In the genomic region with DNA sequence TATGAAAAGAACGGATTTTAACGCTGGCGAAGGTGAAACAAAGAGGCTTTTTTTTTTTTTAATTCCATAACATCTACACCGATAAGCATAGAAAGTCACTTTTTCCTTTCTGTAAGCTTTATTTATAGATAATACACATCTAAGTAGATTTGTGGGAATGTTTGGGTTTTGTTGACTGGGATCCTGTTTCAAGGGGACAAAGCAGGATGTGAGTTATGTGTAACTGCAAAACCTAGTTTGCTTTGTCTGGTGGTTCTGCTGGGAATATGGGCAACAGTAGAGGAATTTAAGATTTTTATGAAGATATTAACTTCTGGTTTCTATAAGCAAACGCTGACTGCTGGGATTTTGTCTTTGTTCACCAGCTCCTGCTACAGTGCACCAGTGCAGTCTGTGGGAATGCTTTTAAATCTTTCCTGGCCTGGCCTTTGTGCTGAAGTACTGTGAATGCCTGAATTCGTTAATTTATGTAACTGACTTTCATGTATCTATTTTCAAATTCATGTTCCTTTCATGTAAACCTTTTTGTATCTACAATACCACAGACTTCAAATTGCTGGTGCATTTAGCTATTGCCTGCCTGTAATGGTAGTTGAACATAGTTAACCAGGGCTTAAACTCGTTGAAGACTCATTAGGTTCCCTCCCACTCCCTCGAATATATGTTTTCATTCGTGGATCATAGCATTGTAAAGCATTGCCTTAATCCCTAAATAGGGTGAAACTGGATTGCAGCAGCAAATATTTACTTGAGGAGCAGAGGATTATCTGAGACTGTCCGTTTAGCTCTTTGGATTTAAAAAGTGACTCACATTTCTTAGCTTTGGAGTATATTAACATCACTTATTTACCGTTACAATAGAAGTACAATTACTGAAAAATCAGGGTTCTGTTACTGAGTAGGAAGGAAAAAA, we compare ENCODE assay signal across 1 cellular context.
TF ChIP-seq lines count a peak whose summit lies in the region.

No MANE protein-coding gene starts in this region.

TF ChIP-seq in GM12878, 131 proteins besides CTCF, POLR2A, EP300 and RAD21:
- TF ChIP-seq BACH1 (IDR thresholded peaks at IDR 0.05; ENCODE audit: borderline replicate concordance) (no peak), HCFC1 (IDR thresholded peaks at IDR 0.05; ENCODE audit: low read length) (no peak), BMI1 (IDR thresholded peaks at IDR 0.05; ENCODE audit: borderline replicate concordance) (no peak), KDM1A (IDR thresholded peaks at IDR 0.05; ENCODE audit: borderline replicate concordance) (no peak), ZBED1 (IDR thresholded peaks at IDR 0.05; ENCODE audit: borderline replicate concordance) (no peak), SMAD5 (IDR thresholded peaks at IDR 0.05; ENCODE audit: low read depth) (no peak)
- TF ChIP-seq, protein P1, sequence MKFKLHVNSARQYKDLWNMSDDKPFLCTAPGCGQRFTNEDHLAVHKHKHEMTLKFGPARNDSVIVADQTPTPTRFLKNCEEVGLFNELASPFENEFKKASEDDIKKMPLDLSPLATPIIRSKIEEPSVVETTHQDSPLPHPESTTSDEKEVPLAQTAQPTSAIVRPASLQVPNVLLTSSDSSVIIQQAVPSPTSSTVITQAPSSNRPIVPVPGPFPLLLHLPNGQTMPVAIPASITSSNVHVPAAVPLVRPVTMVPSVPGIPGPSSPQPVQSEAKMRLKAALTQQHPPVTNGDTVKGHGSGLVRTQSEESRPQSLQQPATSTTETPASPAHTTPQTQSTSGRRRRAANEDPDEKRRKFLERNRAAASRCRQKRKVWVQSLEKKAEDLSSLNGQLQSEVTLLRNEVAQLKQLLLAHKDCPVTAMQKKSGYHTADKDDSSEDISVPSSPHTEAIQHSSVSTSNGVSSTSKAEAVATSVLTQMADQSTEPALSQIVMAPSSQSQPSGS (IDR thresholded peaks at IDR 0.05; ENCODE audit: low read length): no peak
